ENCODE assay signal across 8 cellular contexts in genomic region chr14:90398315-90398811, GRCh38. TPM values are rescaled to one million over a fixed set of nuclear protein-coding genes. Genes with fewer than 3 reads are reported as not detected.
DNase-seq lines count a peak whose midpoint lies in the region; ATAC-seq, FAIRE-seq and TF ChIP-seq lines count a peak whose summit lies in the region.

No MANE protein-coding gene starts in this region.

- 4% methylated on average over 35 of the region's 35 CpGs for WGBS in HUES64

- peak overlapping the region; percentile 90 for H3K4me2 ChIP-seq in astrocyte (ENCODE audit: low read length)

- H3K4me1 Mint-ChIP-seq in T-helper 1 cell treated with Interleukin-12 subunit alpha and Interleukin-12 subunit beta and Interleukin-4 antibody, amounts not matched to agents 30 μg/mL and 1 μg/mL, for 36 hours (ENCODE audit: low read depth) = peaks cover 40% of the 10 kb centered on the region
- H3K4me1 Mint-ChIP-seq in astrocyte (ENCODE audit: low read depth, unreplicated experiment) = peaks cover 18% of the 10 kb centered on the region

- peaks cover 55% of the 10 kb centered on the region for H4K20me1 ChIP-seq in astrocyte (ENCODE audit: insufficient read depth, low read length)

- H3K9ac ChIP-seq in HUES64 (ENCODE audit: low read depth, low read length) (peak overlapping the region; percentile 51), astrocyte (ENCODE audit: low read length) (peak overlapping the region; percentile 92)

- peak; percentile 9 for ATAC-seq in GM19397 (IDR thresholded peaks at IDR 0.05; ENCODE audit: unreplicated experiment)

- no peaks in the 10 kb centered on the region for H3K27me3 ChIP-seq in HUES64 (ENCODE audit: insufficient read depth, low read length)
- H3K27me3 ChIP-seq in astrocyte (ENCODE audit: insufficient read depth, low read length) = no peaks in the 10 kb centered on the region

- TF ChIP-seq CTCF in C4-2B (conservative IDR thresholded peaks at IDR 0.05) = no peak
- no peak for TF ChIP-seq CTCF in astrocyte (IDR thresholded peaks at IDR 0.05; ENCODE audit: insufficient read depth, low read depth, low read length)

- H3K27ac Mint-ChIP-seq in T-helper 1 cell treated with Interleukin-12 subunit alpha and Interleukin-12 subunit beta and Interleukin-4 antibody, amounts not matched to agents 30 μg/mL and 1 μg/mL, for 36 hours = peak overlapping the region; percentile 98
- peak overlapping the region; percentile 72 for H3K27ac Mint-ChIP-seq in astrocyte (ENCODE audit: unreplicated experiment)

- FAIRE-seq in astrocyte (lab: Jason Lieb, UNC) = no peak

- peak overlapping the region; percentile 94 for H3K4me3 Mint-ChIP-seq in T-helper 1 cell treated with Interleukin-12 subunit alpha and Interleukin-12 subunit beta and Interleukin-4 antibody, amounts not matched to agents 30 μg/mL and 1 μg/mL, for 36 hours
- H3K4me3 Mint-ChIP-seq in astrocyte (ENCODE audit: unreplicated experiment) = peak overlapping the region; percentile 95

- DNase-seq in astrocyte (ENCODE audit: low read depth) = no peak
- peak; percentile 28 to 32 for DNase-seq in stimulated activated CD4-positive, alpha-beta T cell treated with anti-CD3 and anti-CD28 coated beads, Interleukin-12 subunit alpha, Interleukin-12 subunit beta, amount 100 ng/mL, for 24 hours (ENCODE audit: low read depth in 2 of 2)
- DNase-seq in germinal center (ENCODE audit: low spot score) = no peak

- no peak overlapping the region for H2AFZ ChIP-seq in astrocyte (ENCODE audit: low read depth, low read length)

- peaks cover 9% of the 10 kb centered on the region for H3K27me3 Mint-ChIP-seq in T-helper 1 cell treated with Interleukin-12 subunit alpha and Interleukin-12 subunit beta and Interleukin-4 antibody, amounts not matched to agents 30 μg/mL and 1 μg/mL, for 36 hours (ENCODE audit: low read depth)
- no peaks in the 10 kb centered on the region for H3K27me3 Mint-ChIP-seq in astrocyte (ENCODE audit: low read depth, unreplicated experiment)

- H3K27ac ChIP-seq in C4-2B (peak overlapping the region; percentile 83), HUES64 (ENCODE audit: low read depth, low read length) (no peak overlapping the region), astrocyte (ENCODE audit: low read depth, low read length) (peak overlapping the region; percentile 9)

- H3K4me1 ChIP-seq in HUES64 (ENCODE audit: insufficient read depth, low read length) (peaks cover 15% of the 10 kb centered on the region), astrocyte (ENCODE audit: insufficient read depth, low read length) (peaks cover 14% of the 10 kb centered on the region)

- no peaks in the 10 kb centered on the region for H3K9me3 ChIP-seq in HUES64 (ENCODE audit: insufficient read depth, low read depth, low read length)
- H3K9me3 ChIP-seq in astrocyte (ENCODE audit: insufficient read depth, low read depth, low read length) = no peaks in the 10 kb centered on the region
- H3K9me3 ChIP-seq in iPS-18c (ENCODE audit: control insufficient read depth, insufficient read depth, low read length) = no peaks in the 10 kb centered on the region

- no peaks in the 10 kb centered on the region for H3K9me3 Mint-ChIP-seq in T-helper 1 cell treated with Interleukin-12 subunit alpha and Interleukin-12 subunit beta and Interleukin-4 antibody, amounts not matched to agents 30 μg/mL and 1 μg/mL, for 36 hours
- no peaks in the 10 kb centered on the region for H3K9me3 Mint-ChIP-seq in astrocyte (ENCODE audit: unreplicated experiment)

- peaks cover 55% of the 10 kb centered on the region for H3K79me2 ChIP-seq in astrocyte (ENCODE audit: insufficient read depth, low read length)

- H3K36me3 ChIP-seq in HUES64 (ENCODE audit: insufficient read depth, low read length) (peaks cover 36% of the 10 kb centered on the region), astrocyte (ENCODE audit: insufficient read depth, low read length) (peaks cover 22% of the 10 kb centered on the region)

- H3K36me3 Mint-ChIP-seq in T-helper 1 cell treated with Interleukin-12 subunit alpha and Interleukin-12 subunit beta and Interleukin-4 antibody, amounts not matched to agents 30 μg/mL and 1 μg/mL, for 36 hours (ENCODE audit: low read depth) = peaks cover 50% of the 10 kb centered on the region
- H3K36me3 Mint-ChIP-seq in astrocyte (ENCODE audit: low read depth, unreplicated experiment) = peaks cover 13% of the 10 kb centered on the region

- H3K4me3 ChIP-seq in HUES64 (ENCODE audit: low read length) (peak overlapping the region; percentile 100), astrocyte (ENCODE audit: insufficient read depth, low read depth, low read length) (peak overlapping the region; percentile 99), iPS-18c (ENCODE audit: insufficient read depth, low read depth, low read length) (peak overlapping the region; percentile 90)

RNA-seq across cellular contexts. Expression of gene CALM1, which starts 1.5 kb away (rescaled TPM):
- polyA plus RNA-seq in HUES64 (2013, experiment 1 of 2) = 434 TPM
- polyA plus RNA-seq in HUES64 (2013, experiment 2 of 2) = 461 TPM
- 302 and 347 TPM in 2 replicates for total RNA-seq in astrocyte

Comparison
In these comparisons a context has a peak if more than half of its experiments do, and no peak if none do; other contexts are left out.
1. DNase-seq: peak in stimulated activated CD4-positive, alpha-beta T cell treated with anti-CD3 and anti-CD28 coated beads, Interleukin-12 subunit alpha, Interleukin-12 subunit beta, amount 100 ng/mL, for 24 hours (2 of 2); none in astrocyte (single experiment) and germinal center (single experiment).
2. Peak in every context shown above with its lines, with median percentiles within 50 percentile points of each other: H3K4me3 ChIP-seq.